Comparison of ENCODE assay signal across 9 cellular contexts in the genomic region with DNA sequence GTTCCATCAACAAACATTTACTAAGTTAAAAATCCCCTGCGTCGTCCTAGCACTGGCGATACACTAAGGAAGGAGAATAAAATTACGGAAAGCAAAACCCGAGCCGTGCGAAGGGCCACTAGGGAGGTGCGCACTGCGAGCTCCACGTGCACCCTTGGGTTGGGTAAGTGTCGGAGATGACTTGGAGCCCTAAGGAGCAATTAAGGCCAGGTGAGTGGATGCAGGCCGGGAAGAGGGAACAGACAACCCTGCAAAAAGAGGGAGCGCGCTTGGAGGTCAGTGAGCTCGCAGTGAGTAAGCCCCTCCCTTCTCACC. TPM values are rescaled to one million over a fixed set of nuclear protein-coding genes. Genes with fewer than 3 reads are reported as not detected.
A peak's percentile ranks its signal among the peaks of the same experiment; 100 is the strongest.
DNase-seq lines count a peak whose midpoint lies in the region; ATAC-seq, FAIRE-seq and TF ChIP-seq lines count a peak whose summit lies in the region.
"Had no signal": no experiment of that assay in that cellular context is flagged by ENCODE, and none has a peak within 500 bp of the region (broad histone marks: within the 10 kb centered on the region; RNA-seq: fewer than 3 reads in every experiment).

No MANE protein-coding gene starts in this region.

- no peak; a peak in 1 of 4 replicates for TF ChIP-seq POLR2A in HepG2 (IDR thresholded peaks at IDR 0.05; ENCODE audit: insufficient read depth in 1 of 2, low read depth in 2 of 2, low read length in 2 of 2)
- no peak for TF ChIP-seq POLR2A in upper lobe of left lung (IDR thresholded peaks at IDR 0.05)

- POLR2A ChIA-PET in HepG2 (lab: Yijun Ruan, JAX), result interaction anchor here (0.6 to 1.5 kb wide), 6 partner anchors 9 to 224 kb away, joined by 3 to 26 read pairs (median 4); a partner anchor contains a TSS

- H3K36me3 Mint-ChIP-seq in activated naive CD8-positive, alpha-beta T cell treated with anti-CD3 and anti-CD28 coated beads for 36 hours, result peaks cover 37% of the 10 kb centered on the region

- TF ChIP-seq EP300 in HepG2 (IDR thresholded peaks at IDR 0.05; ENCODE audit: low read depth in 2 of 2, low read length in 2 of 2), result no peak
- TF ChIP-seq EP300 in HepG2 (CRISPR knock-in tag; IDR thresholded peaks at IDR 0.05; ENCODE audit: borderline replicate concordance), result no peak
- no peak for TF ChIP-seq EP300 in upper lobe of left lung (IDR thresholded peaks at IDR 0.05)

- no peak for DNase-seq in activated naive CD8-positive, alpha-beta T cell treated with anti-CD3 and anti-CD28 coated beads for 36 hours
- DNase-seq in HepG2 (ENCODE audit: low spot score), result no peak
- no peak for DNase-seq in upper lobe of left lung
- no peak for DNase-seq in frontal cortex (ENCODE audit: low spot score in 2 of 2)
- no peak for DNase-seq in posterior cingulate gyrus
- no peak for DNase-seq in T-helper 9 cell

- WGBS in HepG2 (ENCODE audit: low lambda C conversion rate), result 1% methylated on average over 15 of the region's 15 CpGs
- WGBS in upper lobe of left lung, 2 donors, result 0% methylated on average over 15 of the region's 15 CpGs

- no peaks in the 10 kb centered on the region for H3K9me3 ChIP-seq in HepG2 (ENCODE audit: low read length)
- H3K9me3 ChIP-seq in upper lobe of left lung, result no peaks in the 10 kb centered on the region

- H3K4me1 ChIP-seq in HepG2 (ENCODE audit: insufficient read depth, low read length) (peaks cover 26% of the 10 kb centered on the region), upper lobe of left lung (peaks cover 14 to 28% (median 15%) of the 10 kb centered on the region in 4 donors)

- no peaks in the 10 kb centered on the region for H3K9me3 Mint-ChIP-seq in activated naive CD8-positive, alpha-beta T cell treated with anti-CD3 and anti-CD28 coated beads for 36 hours

- H3K36me3 ChIP-seq in HepG2 (replicated peaks in 1 of 2; ENCODE audit: control insufficient read depth in 1 of 2, insufficient read depth in 2 of 2, low read length in 2 of 2) (peaks cover 5 to 15% of the 10 kb centered on the region in 2 experiments; a peak in 4 of 5 replicates), upper lobe of left lung (peaks cover 0 to 21% (median 14%) of the 10 kb centered on the region in 4 donors)

- peak; percentile 26 for ATAC-seq in GM18511 (IDR thresholded peaks at IDR 0.05; ENCODE audit: unreplicated experiment)
- ATAC-seq in HG02981 (IDR thresholded peaks at IDR 0.05; ENCODE audit: unreplicated experiment), result peak; percentile 14
- peak; percentile 36 for ATAC-seq in HepG2
- peak in 1 of 2 donors; percentile 49 for ATAC-seq in upper lobe of left lung (ENCODE audit: low FRiP score in 2 of 2)

- TF ChIP-seq CTCF in HepG2 (CRISPR knock-in tag; IDR thresholded peaks at IDR 0.05) (no peak), upper lobe of left lung (IDR thresholded peaks at IDR 0.05) (no peak)

- peak overlapping the region; percentile 89 for H3K4me2 ChIP-seq in HepG2 (ENCODE audit: low read depth, low read length)

- H3K27me3 ChIP-seq in HepG2 (ENCODE audit: control insufficient read depth in 1 of 2, insufficient read depth in 2 of 2, low read length in 2 of 2), result no peaks in the 10 kb centered on the region; a peak in 1 of 5 replicates
- H3K27me3 ChIP-seq in upper lobe of left lung, result no peaks in the 10 kb centered on the region

- H3K4me3 ChIP-seq in HepG2 (replicated peaks in 1 of 3; ENCODE audit: insufficient read depth in 1 of 3, low read depth in 2 of 3, low read length in 3 of 3), result peak overlapping the region; percentile 60 to 93 (median 87); a peak in 5 of 6 replicates
- peak overlapping the region; percentile 63 to 89 (median 78) for H3K4me3 ChIP-seq in upper lobe of left lung

- no peak for TF ChIP-seq RAD21 in HepG2 (CRISPR knock-in tag; IDR thresholded peaks at IDR 0.05)

- CTCF ChIA-PET in HepG2 (lab: Yijun Ruan, JAX; ENCODE audit: low intra/inter-chr PET ratio, low total read pairs), result no interaction called here

- peak overlapping the region; percentile 95 for H3K27ac Mint-ChIP-seq in activated naive CD8-positive, alpha-beta T cell treated with anti-CD3 and anti-CD28 coated beads for 36 hours

- peaks cover 25% of the 10 kb centered on the region for H3K4me1 Mint-ChIP-seq in activated naive CD8-positive, alpha-beta T cell treated with anti-CD3 and anti-CD28 coated beads for 36 hours

- peaks cover 30% of the 10 kb centered on the region for H3K79me2 ChIP-seq in HepG2 (ENCODE audit: insufficient read depth, low read length)

- H3K4me3 Mint-ChIP-seq in activated naive CD8-positive, alpha-beta T cell treated with anti-CD3 and anti-CD28 coated beads for 36 hours, result peak overlapping the region; percentile 93

- in situ Hi-C loops in HepG2 (cut with HindIII; ENCODE audit: extremely low pct_ligation_motif_present, low pct_unique_long_range_greater_than_20kb), result no loop called here

- FAIRE-seq in HepG2 (lab: Jason Lieb, UNC) (no peak), frontal cortex (lab: Jason Lieb, UNC) (no peak)

- no TSS peak for BruUV-seq in HepG2 (replicated peaks; lab: Mats Ljungman, UMichigan)

- no peak overlapping the region for H2AFZ ChIP-seq in HepG2 (ENCODE audit: low read length)

- no peaks in the 10 kb centered on the region for H3K27me3 Mint-ChIP-seq in activated naive CD8-positive, alpha-beta T cell treated with anti-CD3 and anti-CD28 coated beads for 36 hours

- intact Hi-C loops in HepG2 (cut with micrococcal nuclease; ENCODE audit: unreplicated experiment), result no loop called here
- intact Hi-C loops in posterior cingulate gyrus (cut with DNase I), result loop anchor here (10.0 kb wide), 1 partner anchor 776 kb away; a partner anchor contains a TSS

- H3K9ac ChIP-seq in HepG2 (ENCODE audit: insufficient read depth, low read depth, low read length), result peak overlapping the region; percentile 97

- peak overlapping the region; percentile 89 for H3K27ac ChIP-seq in HepG2 (ENCODE audit: extremely low read length, insufficient read depth, low read length)
- peak overlapping the region; percentile 78 to 89 (median 84) for H3K27ac ChIP-seq in upper lobe of left lung

- H4K20me1 ChIP-seq in HepG2 (ENCODE audit: insufficient read depth, low read length), result no peaks in the 10 kb centered on the region

RNA-seq across cellular contexts. Expression of a gene that starts 0.7 kb away (rescaled TPM):
- 10 to 100 TPM; 54.0 to 56.7 TPM for total RNA-seq in activated naive CD8-positive, alpha-beta T cell treated with anti-CD3 and anti-CD28 coated beads for 36 hours
- total RNA-seq in HepG2 (2016; rRNA removed; fragmentation: Illumina TruSeq; extraction: Trizol) (14.4 and 14.8 TPM in 2 replicates), upper lobe of left lung (10 to 100 TPM; 10.2 to 49.2 (median 18.6) TPM), frontal cortex (10.2 TPM)
- total RNA-seq in HepG2 (2016; cell fraction: cytosol; rRNA removed; fragmentation: Illumina TruSeq; extraction: Trizol; ENCODE audit: low read depth), result 5.6 and 6.6 TPM in 2 replicates
- total RNA-seq in HepG2 (2016; cell fraction: insoluble cytoplasmic fraction; rRNA removed; fragmentation: Illumina TruSeq; extraction: Trizol), result 13.1 and 14.9 TPM in 2 replicates
- 6.4 and 7.7 TPM in 2 replicates for total RNA-seq in HepG2 (2016; cell fraction: membrane; rRNA removed; fragmentation: Illumina TruSeq; extraction: Trizol)
- total RNA-seq in HepG2 (2016; cell fraction: nucleus; rRNA removed; fragmentation: Illumina TruSeq; extraction: Trizol), result 19.0 and 23.6 TPM in 2 replicates
- 10.9 and 11.3 TPM in 2 replicates for polyA plus RNA-seq in HepG2 (2011; rRNA removed)
- polyA plus RNA-seq in HepG2 (2011; cell fraction: cytosol; rRNA removed), result 9.4 and 15.2 TPM in 2 replicates
- 45.2 and 52.9 TPM in 2 replicates for polyA plus RNA-seq in HepG2 (2011; cell fraction: nucleus; rRNA removed)
- 10.2 and 10.8 TPM in 2 replicates for polyA plus RNA-seq in HepG2 (2012)
- polyA plus RNA-seq in HepG2 (2016; cell fraction: cytosol; fragmentation: Illumina TruSeq; extraction: Trizol; ENCODE audit: low read depth), result 3.4 and 3.8 TPM in 2 replicates
- 17.9 and 21.8 TPM in 2 replicates for polyA plus RNA-seq in HepG2 (2016; cell fraction: insoluble cytoplasmic fraction; fragmentation: Illumina TruSeq; extraction: Trizol; ENCODE audit: low read depth)
- 5.6 and 6.6 TPM in 2 replicates for polyA plus RNA-seq in HepG2 (2016; cell fraction: membrane; fragmentation: Illumina TruSeq; extraction: Trizol; ENCODE audit: low read depth)
- 29.4 and 30.7 TPM in 2 replicates for polyA plus RNA-seq in HepG2 (2016; cell fraction: nucleus; fragmentation: Illumina TruSeq; extraction: Trizol; ENCODE audit: insufficient read depth, low read depth)
- polyA minus RNA-seq in HepG2 (2011; rRNA and poly(A)+ RNA removed; ENCODE audit: low replicate concordance), result 35.6 and 97.8 TPM in 2 replicates
- 5.3 and 5.5 TPM in 2 replicates for polyA minus RNA-seq in HepG2 (2011; cell fraction: cytosol; rRNA and poly(A)+ RNA removed)
- 31.8 and 38.4 TPM in 2 replicates for polyA minus RNA-seq in HepG2 (2011; cell fraction: nucleus; rRNA and poly(A)+ RNA removed)

RNA-seq across cellular contexts. Expression of a gene that starts 14.5 kb away (rescaled TPM):
- 10 to 100 TPM; 34.2 to 34.3 TPM for total RNA-seq in activated naive CD8-positive, alpha-beta T cell treated with anti-CD3 and anti-CD28 coated beads for 36 hours
- total RNA-seq in HepG2 (2016; rRNA removed; fragmentation: Illumina TruSeq; extraction: Trizol) (29.6 and 35.7 TPM in 2 replicates), upper lobe of left lung (10 to 100 TPM; 33.7 to 97.4 (median 44.9) TPM), frontal cortex (25.3 TPM)
- 10.7 and 12.6 TPM in 2 replicates for total RNA-seq in HepG2 (2016; cell fraction: cytosol; rRNA removed; fragmentation: Illumina TruSeq; extraction: Trizol; ENCODE audit: low read depth)
- total RNA-seq in HepG2 (2016; cell fraction: insoluble cytoplasmic fraction; rRNA removed; fragmentation: Illumina TruSeq; extraction: Trizol), result 29.5 and 34.4 TPM in 2 replicates
- total RNA-seq in HepG2 (2016; cell fraction: membrane; rRNA removed; fragmentation: Illumina TruSeq; extraction: Trizol), result 17.4 and 17.6 TPM in 2 replicates
- total RNA-seq in HepG2 (2016; cell fraction: nucleus; rRNA removed; fragmentation: Illumina TruSeq; extraction: Trizol), result 14.6 and 17.9 TPM in 2 replicates
- polyA plus RNA-seq in HepG2 (2011; rRNA removed), result 14.2 and 15.4 TPM in 2 replicates
- 15.0 and 17.3 TPM in 2 replicates for polyA plus RNA-seq in HepG2 (2011; cell fraction: cytosol; rRNA removed)
- polyA plus RNA-seq in HepG2 (2011; cell fraction: nucleus; rRNA removed), result 11.9 and 13.2 TPM in 2 replicates
- polyA plus RNA-seq in HepG2 (2012), result 17.6 and 21.1 TPM in 2 replicates
- polyA plus RNA-seq in HepG2 (2016; cell fraction: cytosol; fragmentation: Illumina TruSeq; extraction: Trizol; ENCODE audit: low read depth), result 11.7 and 13.4 TPM in 2 replicates
- 27.9 and 29.5 TPM in 2 replicates for polyA plus RNA-seq in HepG2 (2016; cell fraction: insoluble cytoplasmic fraction; fragmentation: Illumina TruSeq; extraction: Trizol; ENCODE audit: low read depth)
- 13.6 and 15.3 TPM in 2 replicates for polyA plus RNA-seq in HepG2 (2016; cell fraction: membrane; fragmentation: Illumina TruSeq; extraction: Trizol; ENCODE audit: low read depth)
- polyA plus RNA-seq in HepG2 (2016; cell fraction: nucleus; fragmentation: Illumina TruSeq; extraction: Trizol; ENCODE audit: insufficient read depth, low read depth), result 20.7 and 24.6 TPM in 2 replicates
- polyA minus RNA-seq in HepG2 (2011; rRNA and poly(A)+ RNA removed; ENCODE audit: low replicate concordance), result 10.6 and 20.7 TPM in 2 replicates
- polyA minus RNA-seq in HepG2 (2011; cell fraction: cytosol; rRNA and poly(A)+ RNA removed), result 14.2 and 15.6 TPM in 2 replicates
- 8.2 and 14.2 TPM in 2 replicates for polyA minus RNA-seq in HepG2 (2011; cell fraction: nucleus; rRNA and poly(A)+ RNA removed)

RNA-seq across cellular contexts. Expression of a gene that starts 46.8 kb away (rescaled TPM):
- under 1 TPM; 0.23 to 0.32 TPM for total RNA-seq in activated naive CD8-positive, alpha-beta T cell treated with anti-CD3 and anti-CD28 coated beads for 36 hours
- total RNA-seq in HepG2 (2016; rRNA removed; fragmentation: Illumina TruSeq; extraction: Trizol) (not detected in 2 replicates), upper lobe of left lung (under 1 TPM in 4 of 6 donors, not detected in 2; 0.09 to 0.33 (median 0.15) TPM), frontal cortex (not detected)
- total RNA-seq in HepG2 (2016; cell fraction: cytosol; rRNA removed; fragmentation: Illumina TruSeq; extraction: Trizol; ENCODE audit: low read depth), result not detected in 2 replicates
- total RNA-seq in HepG2 (2016; cell fraction: insoluble cytoplasmic fraction; rRNA removed; fragmentation: Illumina TruSeq; extraction: Trizol), result not detected in 2 replicates
- total RNA-seq in HepG2 (2016; cell fraction: membrane; rRNA removed; fragmentation: Illumina TruSeq; extraction: Trizol), result not detected in 2 replicates
- not detected in 2 replicates for total RNA-seq in HepG2 (2016; cell fraction: nucleus; rRNA removed; fragmentation: Illumina TruSeq; extraction: Trizol)
- polyA plus RNA-seq in HepG2 (2011; rRNA removed), result 1.0 and 1.8 TPM in 2 replicates
- 1.00 and 1.2 TPM in 2 replicates for polyA plus RNA-seq in HepG2 (2011; cell fraction: cytosol; rRNA removed)
- 0.40 and 0.58 TPM in 2 replicates for polyA plus RNA-seq in HepG2 (2011; cell fraction: nucleus; rRNA removed)
- polyA plus RNA-seq in HepG2 (2012), result 1.5 and 1.6 TPM in 2 replicates
- polyA plus RNA-seq in HepG2 (2016; cell fraction: cytosol; fragmentation: Illumina TruSeq; extraction: Trizol; ENCODE audit: low read depth), result not detected in 2 replicates
- not detected in 2 replicates for polyA plus RNA-seq in HepG2 (2016; cell fraction: insoluble cytoplasmic fraction; fragmentation: Illumina TruSeq; extraction: Trizol; ENCODE audit: low read depth)
- polyA plus RNA-seq in HepG2 (2016; cell fraction: membrane; fragmentation: Illumina TruSeq; extraction: Trizol; ENCODE audit: low read depth), result not detected in 2 replicates
- not detected in 2 replicates for polyA plus RNA-seq in HepG2 (2016; cell fraction: nucleus; fragmentation: Illumina TruSeq; extraction: Trizol; ENCODE audit: insufficient read depth, low read depth)
- 0.84 and 1.8 TPM in 2 replicates for polyA minus RNA-seq in HepG2 (2011; rRNA and poly(A)+ RNA removed; ENCODE audit: low replicate concordance)
- polyA minus RNA-seq in HepG2 (2011; cell fraction: cytosol; rRNA and poly(A)+ RNA removed), result 0.30 and 0.44 TPM in 2 replicates
- 0.13 and 0.25 TPM in 2 replicates for polyA minus RNA-seq in HepG2 (2011; cell fraction: nucleus; rRNA and poly(A)+ RNA removed)
- total RNA-seq: temporal lobe had no signal
